In the genomic region with DNA sequence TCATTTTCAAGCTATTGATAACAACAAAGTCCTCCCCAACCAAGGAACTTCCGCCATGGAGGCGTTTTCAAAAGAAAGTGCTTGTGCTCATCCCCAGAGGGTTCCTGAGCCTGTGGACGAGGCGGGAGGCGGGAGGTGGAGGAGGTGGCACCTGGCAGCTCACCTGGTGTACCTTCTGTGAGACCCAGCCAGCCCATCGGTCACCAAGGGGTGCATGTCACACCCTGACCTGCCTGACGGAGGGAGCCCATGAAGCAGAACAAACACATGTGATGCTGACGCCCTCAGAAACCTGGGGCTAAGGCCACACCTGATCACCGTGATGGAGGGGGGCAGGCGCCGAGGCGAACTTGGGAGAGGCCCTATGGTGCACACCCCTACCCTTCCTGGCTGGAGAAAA, we compare ENCODE assay signal across 20 cellular contexts.
"Had no signal": no experiment of that assay in that cellular context is flagged by ENCODE, and none has a peak within 500 bp of the region (broad histone marks: within the 10 kb centered on the region; RNA-seq: fewer than 3 reads in every experiment).

No MANE protein-coding gene starts in this region.

- H3K9me3 ChIP-seq: adrenal gland, gastrocnemius medialis, heart left ventricle, left lung, prostate gland, stomach had no signal

- H3K9me3 Mint-ChIP-seq: activated naive CD4-positive, alpha-beta T cell treated with anti-CD3 and anti-CD28 coated beads, Interleukin-2, amount 50 U/mL, for 72 hours; nephron progenitor cell; T-helper 2 cell treated with Interferon-gamma antibody and Interleukin-4, amounts not matched to agents 5 μg/mL and 100 μg/mL, for 36 hours; type B pancreatic cell had no signal

- H3K4me3 ChIP-seq: adrenal gland, breast epithelium, gastrocnemius medialis, heart left ventricle, left lung, prostate gland, stomach had no signal

- DNase-seq: activated CD4-positive, alpha-beta T cell treated with anti-CD3 and anti-CD28 coated beads for 36 hours; activated CD4-positive, alpha-beta T cell treated with anti-CD3 and anti-CD28 coated beads, Interleukin-2, amount 50 U/mL, for 48 hours; activated gamma-delta T cell treated with Interleukin-2 at 50 U/mL for 16 hours; adrenal gland; cortex of kidney; gastrocnemius medialis; heart left ventricle; left lung; mammary epithelial cell; midbrain; nephron progenitor cell; stimulated activated CD4-positive, alpha-beta T cell treated with anti-CD3 and anti-CD28 coated beads, Interleukin-2, amount 100 ng/mL, for 24 hours; stomach had no signal

- H3K27ac ChIP-seq: adrenal gland, breast epithelium, gastrocnemius medialis, heart left ventricle, left lung, prostate gland, stomach had no signal

- H3K4me3 Mint-ChIP-seq: activated CD4-positive, alpha-beta T cell treated with anti-CD3 and anti-CD28 coated beads for 36 hours; nephron progenitor cell; T-helper 2 cell treated with Interferon-gamma antibody and Interleukin-4, amounts not matched to agents 5 μg/mL and 100 μg/mL, for 36 hours; type B pancreatic cell had no signal

- H3K4me1 Mint-ChIP-seq: activated CD4-positive, alpha-beta T cell treated with anti-CD3 and anti-CD28 coated beads for 36 hours had no signal

- ATAC-seq: activated CD4-positive, alpha-beta T cell treated with anti-CD3 and anti-CD28 coated beads for 36 hours; activated naive CD4-positive, alpha-beta T cell treated with anti-CD3 and anti-CD28 coated beads, Interleukin-2, amount 50 U/mL, for 72 hours; esophagus mucosa; gastrocnemius medialis; heart left ventricle; left lung; right cardiac atrium had no signal

- H3K36me3 ChIP-seq: adrenal gland, breast epithelium, gastrocnemius medialis, heart left ventricle, left lung, prostate gland, stomach had no signal

- H3K27ac Mint-ChIP-seq: activated CD4-positive, alpha-beta T cell treated with anti-CD3 and anti-CD28 coated beads for 36 hours; activated naive CD4-positive, alpha-beta T cell treated with anti-CD3 and anti-CD28 coated beads, Interleukin-2, amount 50 U/mL, for 72 hours; T-helper 2 cell treated with Interferon-gamma antibody and Interleukin-4, amounts not matched to agents 5 μg/mL and 100 μg/mL, for 36 hours; type B pancreatic cell had no signal

- H3K27me3 Mint-ChIP-seq: activated CD4-positive, alpha-beta T cell treated with anti-CD3 and anti-CD28 coated beads for 36 hours; type B pancreatic cell had no signal

- H3K36me3 Mint-ChIP-seq: activated naive CD4-positive, alpha-beta T cell treated with anti-CD3 and anti-CD28 coated beads, Interleukin-2, amount 50 U/mL, for 72 hours; type B pancreatic cell had no signal

- H3K4me1 ChIP-seq: adrenal gland, breast epithelium, gastrocnemius medialis, heart left ventricle, left lung, prostate gland had no signal

- H3K27me3 ChIP-seq: adrenal gland, gastrocnemius medialis had no signal
